8 cellular contexts compared by ENCODE assay signal in the genomic region with DNA sequence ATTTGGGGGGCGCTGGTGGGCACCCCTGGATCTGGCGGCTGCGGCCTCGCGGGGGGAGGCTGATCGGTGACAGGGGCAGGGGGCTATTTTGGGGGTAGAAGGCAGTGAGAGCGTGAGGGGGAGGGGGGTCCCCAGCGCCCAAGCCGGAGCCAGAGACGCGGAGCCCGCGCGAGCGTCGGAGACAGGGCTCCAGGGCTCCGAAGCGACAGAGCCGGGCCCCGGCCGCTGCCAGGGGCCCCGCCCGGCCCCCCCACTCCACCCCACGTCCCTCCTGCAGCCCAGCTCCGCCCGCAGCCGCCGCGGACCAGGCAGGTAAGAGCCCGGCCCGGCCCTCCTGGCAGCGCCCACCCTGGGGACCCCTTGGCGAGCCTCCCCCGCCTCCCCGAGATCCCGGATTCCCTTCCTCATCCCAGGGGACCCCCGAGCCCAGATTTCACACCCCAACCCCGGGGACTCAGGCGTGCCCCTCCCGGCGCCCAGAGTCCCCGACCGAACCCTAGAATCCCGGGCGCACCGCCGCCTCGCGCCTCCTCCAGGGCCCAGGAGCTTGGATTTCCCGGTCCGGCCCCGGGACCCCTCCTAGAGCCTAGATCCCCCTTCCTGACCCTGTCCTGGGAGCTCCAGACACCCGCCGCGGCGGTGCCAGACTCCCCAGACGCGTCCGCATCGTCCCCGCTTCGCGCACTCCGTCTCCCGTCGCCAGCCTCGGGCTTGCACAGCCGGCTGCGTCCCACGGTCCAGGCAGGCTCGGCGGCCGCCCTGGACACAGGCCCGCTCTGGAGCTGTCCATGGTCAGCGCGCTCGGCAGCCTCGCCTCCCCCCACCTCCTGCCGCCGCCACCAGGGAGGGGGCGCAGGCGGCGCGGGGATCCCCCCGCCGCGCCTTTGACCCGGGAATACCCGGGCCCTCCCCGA. TPM values are rescaled to one million over a fixed set of nuclear protein-coding genes. Genes with fewer than 3 reads are reported as not detected.
DNase-seq lines count a peak whose midpoint lies in the region; ATAC-seq and TF ChIP-seq lines count a peak whose summit lies in the region.

Gene PPFIA3 (plus strand): TSS at position 134 of the 914 bp plus-strand sequence. CDS start 8,330 bp downstream, outside the sequence.

- H3K4me3 ChIP-seq in fibroblast of villous mesenchyme (ENCODE audit: low read depth, low read length): peak within 1 kb of the TSS; percentile 68

- no peak for TF ChIP-seq CTCF in fibroblast of villous mesenchyme (IDR thresholded peaks at IDR 0.05; ENCODE audit: insufficient read depth, low read depth, low read length)

- peaks cover 23% of the 10 kb centered on the region for H3K27me3 Mint-ChIP-seq in activated T-helper 2 cell treated with anti-CD3 and anti-CD28 coated beads, Interferon-gamma antibody, Interleukin-2, Interleukin-4, amounts not matched to agents 10 μg/mL and 5 μg/mL and 100 μg/mL, durations not matched to agents 14 hours and 24 hours and 36 hours (ENCODE audit: low read depth)
- H3K27me3 Mint-ChIP-seq in natural killer cell treated with Interleukin-12 subunit alpha and Interleukin-12 subunit beta and Interleukin-15 and Interleukin-18, amount 100 ng/mL, for 72 hours: peaks cover 10 to 11% of the 10 kb centered on the region in 2 donors

- intact Hi-C loops in activated T-helper 2 cell treated with anti-CD3 and anti-CD28 coated beads, Interferon-gamma antibody, Interleukin-2, Interleukin-4, amounts not matched to agents 10 μg/mL and 5 μg/mL and 100 μg/mL, durations not matched to agents 14 hours and 24 hours and 36 hours (cut with micrococcal nuclease): loop anchor here (2.0 to 5.0 kb wide), 2 partner anchors 35 to 482 kb away; partner anchors contain the start of genes DBP and SNRNP70

- DNase-seq in CD1c-positive myeloid dendritic cell (ENCODE audit: extremely low spot score) (peak; percentile 46), HuH-7.5 (ENCODE audit: low spot score) (peak; percentile 84), fibroblast of villous mesenchyme (ENCODE audit: low read depth) (peak; percentile 65), mesenteric fat pad (ENCODE audit: low spot score) (no peak), COLO829 (ENCODE audit: low spot score) (no peak), NCI-H2196 treated with DMSO at 0.1 percent for 48 hours (lab: John Stamatoyannopoulos, UW; ENCODE audit: unreplicated experiment) (no peak)
- DNase-seq in activated T-helper 2 cell treated with anti-CD3 and anti-CD28 coated beads, Interferon-gamma antibody, Interleukin-2, Interleukin-4, amounts not matched to agents 10 μg/mL and 5 μg/mL and 100 μg/mL, durations not matched to agents 14 hours and 24 hours and 36 hours (ENCODE audit: low spot score): no peak
- peak; percentile 67 for DNase-seq in natural killer cell treated with Interleukin-12 subunit alpha and Interleukin-12 subunit beta and Interleukin-15 and Interleukin-18, amount 100 ng/mL, for 72 hours (ENCODE audit: low spot score)

- H3K4me3 Mint-ChIP-seq in activated T-helper 2 cell treated with anti-CD3 and anti-CD28 coated beads, Interferon-gamma antibody, Interleukin-2, Interleukin-4, amounts not matched to agents 10 μg/mL and 5 μg/mL and 100 μg/mL, durations not matched to agents 14 hours and 24 hours and 36 hours (ENCODE audit: low read depth): peak within 1 kb of the TSS; percentile 80
- peak within 1 kb of the TSS; percentile 91 for H3K4me3 Mint-ChIP-seq in natural killer cell treated with Interleukin-12 subunit alpha and Interleukin-12 subunit beta and Interleukin-15 and Interleukin-18, amount 100 ng/mL, for 72 hours

- H3K9me3 Mint-ChIP-seq in activated T-helper 2 cell treated with anti-CD3 and anti-CD28 coated beads, Interferon-gamma antibody, Interleukin-2, Interleukin-4, amounts not matched to agents 10 μg/mL and 5 μg/mL and 100 μg/mL, durations not matched to agents 14 hours and 24 hours and 36 hours: no peaks in the 10 kb centered on the region
- no peaks in the 10 kb centered on the region for H3K9me3 Mint-ChIP-seq in natural killer cell treated with Interleukin-12 subunit alpha and Interleukin-12 subunit beta and Interleukin-15 and Interleukin-18, amount 100 ng/mL, for 72 hours

- H3K27ac Mint-ChIP-seq in activated T-helper 2 cell treated with anti-CD3 and anti-CD28 coated beads, Interferon-gamma antibody, Interleukin-2, Interleukin-4, amounts not matched to agents 10 μg/mL and 5 μg/mL and 100 μg/mL, durations not matched to agents 14 hours and 24 hours and 36 hours: peak within 1 kb of the TSS; percentile 74
- H3K27ac Mint-ChIP-seq in natural killer cell treated with Interleukin-12 subunit alpha and Interleukin-12 subunit beta and Interleukin-15 and Interleukin-18, amount 100 ng/mL, for 72 hours: peak within 1 kb of the TSS; percentile 86 to 94

- ATAC-seq in natural killer cell treated with Interleukin-12 subunit alpha and Interleukin-12 subunit beta and Interleukin-15 and Interleukin-18, amount 100 ng/mL, for 72 hours: no peak

- no peaks in the 10 kb centered on the region for H3K36me3 Mint-ChIP-seq in activated T-helper 2 cell treated with anti-CD3 and anti-CD28 coated beads, Interferon-gamma antibody, Interleukin-2, Interleukin-4, amounts not matched to agents 10 μg/mL and 5 μg/mL and 100 μg/mL, durations not matched to agents 14 hours and 24 hours and 36 hours (ENCODE audit: low read depth)
- no peaks in the 10 kb centered on the region for H3K36me3 Mint-ChIP-seq in natural killer cell treated with Interleukin-12 subunit alpha and Interleukin-12 subunit beta and Interleukin-15 and Interleukin-18, amount 100 ng/mL, for 72 hours

- peaks cover 15% of the 10 kb centered on the region for H3K4me1 Mint-ChIP-seq in activated T-helper 2 cell treated with anti-CD3 and anti-CD28 coated beads, Interferon-gamma antibody, Interleukin-2, Interleukin-4, amounts not matched to agents 10 μg/mL and 5 μg/mL and 100 μg/mL, durations not matched to agents 14 hours and 24 hours and 36 hours (ENCODE audit: low read depth)
- peaks cover 22 to 27% of the 10 kb centered on the region in 2 donors for H3K4me1 Mint-ChIP-seq in natural killer cell treated with Interleukin-12 subunit alpha and Interleukin-12 subunit beta and Interleukin-15 and Interleukin-18, amount 100 ng/mL, for 72 hours (ENCODE audit: low read depth in 2 of 2)

RNA-seq across cellular contexts. Expression of gene PPFIA3, which starts in this region (rescaled TPM):
- total RNA-seq in activated T-helper 2 cell treated with anti-CD3 and anti-CD28 coated beads, Interferon-gamma antibody, Interleukin-2, Interleukin-4, amounts not matched to agents 10 μg/mL and 5 μg/mL and 100 μg/mL, durations not matched to agents 14 hours and 24 hours and 36 hours: 3.6 and 5.0 TPM in 2 replicates
- total RNA-seq in fibroblast of villous mesenchyme (1.6 and 2.2 TPM in 2 replicates), mesenteric fat pad (3.1 TPM)
- 10 to 100 TPM in 1 of 2 donors, 1 to 10 TPM in 1; 7.0 to 11.3 TPM for total RNA-seq in natural killer cell treated with Interleukin-12 subunit alpha and Interleukin-12 subunit beta and Interleukin-15 and Interleukin-18, amount 100 ng/mL, for 72 hours

Comparison
In these comparisons a context has a peak if more than half of its experiments do, and no peak if none do; other contexts are left out.
1. DNase-seq: peak in CD1c-positive myeloid dendritic cell (single experiment), HuH-7.5 (single experiment), fibroblast of villous mesenchyme (single experiment) and natural killer cell treated with Interleukin-12 subunit alpha and Interleukin-12 subunit beta and Interleukin-15 and Interleukin-18, amount 100 ng/mL, for 72 hours (single experiment); none in activated T-helper 2 cell treated with anti-CD3 and anti-CD28 coated beads, Interferon-gamma antibody, Interleukin-2, Interleukin-4, amounts not matched to agents 10 μg/mL and 5 μg/mL and 100 μg/mL, durations not matched to agents 14 hours and 24 hours and 36 hours (single experiment), mesenteric fat pad (single experiment), COLO829 (single experiment) and NCI-H2196 treated with DMSO at 0.1 percent for 48 hours (single experiment).